11 cellular contexts compared by ENCODE assay signal in genomic region chr11:933002-933820, GRCh38. TPM values are rescaled to one million over a fixed set of nuclear protein-coding genes. Genes with fewer than 3 reads are reported as not detected.
DNase-seq lines count a peak whose midpoint lies in the region; ATAC-seq and TF ChIP-seq lines count a peak whose summit lies in the region.
"Had no signal": no experiment of that assay in that cellular context is flagged by ENCODE, and none has a peak within 500 bp of the region (broad histone marks: within the 10 kb centered on the region; RNA-seq: fewer than 3 reads in every experiment).

No MANE protein-coding gene starts in this region.

- peaks cover 20% of the 10 kb centered on the region for H3K4me1 ChIP-seq in GM23248 (ENCODE audit: insufficient read depth)
- H3K4me1 ChIP-seq in hepatocyte (ENCODE audit: insufficient read depth): peaks cover 32% of the 10 kb centered on the region
- H3K4me1 ChIP-seq in rectal smooth muscle tissue (ENCODE audit: control insufficient read depth, insufficient read depth, low read length): no peaks in the 10 kb centered on the region
- peaks cover 7% of the 10 kb centered on the region for H3K4me1 ChIP-seq in ovary (ENCODE audit: insufficient read depth)

- H3K27ac ChIP-seq in GM23248 (peak overlapping the region; percentile 10; the same call in 1 of the 2 replicates), hepatocyte (peak overlapping the region; percentile 14), rectal smooth muscle tissue (ENCODE audit: low read depth, low read length) (peak overlapping the region; percentile 43), ovary (no peak overlapping the region)
- H3K27ac ChIP-seq: cardiac muscle cell had no signal

- H3K9me2 ChIP-seq in GM23248 (ENCODE audit: insufficient read depth) (no peaks in the 10 kb centered on the region), hepatocyte (replicated peaks; ENCODE audit: insufficient read depth) (no peaks in the 10 kb centered on the region)

- no peak for TF ChIP-seq CTCF in hepatocyte (IDR thresholded peaks at IDR 0.05; ENCODE audit: poor library complexity)
- TF ChIP-seq CTCF in ovary (IDR thresholded peaks at IDR 0.05): no peak

- intact Hi-C loops in ovary (cut with DNase I): no loop called here

- 47 to 49% methylated on average over 20 of the region's 20 CpGs for WGBS in GM23248 (ENCODE audit: low coverage in 1 of 2, low lambda C conversion rate in 2 of 2, missing lambda C conversion rate in 2 of 2), 2 experiments
- WGBS in hepatocyte (ENCODE audit: low lambda C conversion rate, missing lambda C conversion rate): 79% methylated on average over 20 of the region's 20 CpGs
- WGBS in ovary, 3 donors: 51 to 57% (median 56%) methylated on average over 20 of the region's 20 CpGs

- H3F3A ChIP-seq in GM23248 (ENCODE audit: insufficient read depth): peaks cover 15% of the 10 kb centered on the region

- H2AFZ ChIP-seq in GM23248: no peak overlapping the region
- no peak overlapping the region for H2AFZ ChIP-seq in hepatocyte

- H3K4me3 ChIP-seq in GM23248 (no peak overlapping the region), hepatocyte (no peak overlapping the region), rectal smooth muscle tissue (ENCODE audit: low read length) (no peak overlapping the region), ovary (no peak overlapping the region)
- H3K4me3 ChIP-seq: cardiac muscle cell had no signal

- DNase-seq in GM23248 (peak; percentile 35), astrocyte of the hippocampus (ENCODE audit: low read depth, low spot score) (peak; percentile 56), hepatocyte (ENCODE audit: low spot score) (no peak), ovary (no peak), NOMO-1 (lab: John Stamatoyannopoulos, UW; ENCODE audit: unreplicated experiment in 2 of 2) (no peak), SIG-M5 (lab: John Stamatoyannopoulos, UW) (no peak)
- DNase-seq: KBM-7, NCI-H526 treated with DMSO at 0.1 percent for 48 hours had no signal

- TF ChIP-seq POLR2A in ovary (IDR thresholded peaks at IDR 0.05): no peak

- H3K36me3 ChIP-seq in GM23248 (ENCODE audit: low read depth) (no peaks in the 10 kb centered on the region), hepatocyte (replicated peaks; ENCODE audit: insufficient read depth, low read depth) (no peaks in the 10 kb centered on the region), rectal smooth muscle tissue (ENCODE audit: control insufficient read depth, insufficient read depth, low read length) (no peaks in the 10 kb centered on the region), ovary (no peaks in the 10 kb centered on the region)
- H3K36me3 ChIP-seq: cardiac muscle cell had no signal

- peaks cover 100% of the 10 kb centered on the region for H3K79me2 ChIP-seq in GM23248 (ENCODE audit: insufficient read depth)
- H3K79me2 ChIP-seq in hepatocyte: peaks cover 98% of the 10 kb centered on the region

- H3K4me2 ChIP-seq in GM23248 (ENCODE audit: unreplicated experiment) (no peak overlapping the region), hepatocyte (no peak overlapping the region)

- H3K9ac ChIP-seq in GM23248 (no peak overlapping the region), rectal smooth muscle tissue (ENCODE audit: low read length) (no peak overlapping the region)

- in situ Hi-C loops in GM23248 (cut with MboI): no loop called here

- no peaks in the 10 kb centered on the region for H3K9me3 ChIP-seq in GM23248 (ENCODE audit: low read depth)
- no peaks in the 10 kb centered on the region for H3K9me3 ChIP-seq in hepatocyte (ENCODE audit: low read depth)
- no peaks in the 10 kb centered on the region for H3K9me3 ChIP-seq in ovary

- peaks cover 12% of the 10 kb centered on the region for H4K20me1 ChIP-seq in GM23248 (ENCODE audit: insufficient read depth)
- peaks cover 76% of the 10 kb centered on the region for H4K20me1 ChIP-seq in hepatocyte (ENCODE audit: insufficient read depth, poor library complexity, severe bottlenecking)

- no peak for TF ChIP-seq EP300 in ovary (IDR thresholded peaks at IDR 0.05)

- no peak for ATAC-seq in GM21515 (IDR thresholded peaks at IDR 0.05; ENCODE audit: unreplicated experiment)

- H3K27me3 ChIP-seq in GM23248 (replicated peaks; ENCODE audit: insufficient read depth) (no peaks in the 10 kb centered on the region), hepatocyte (no peaks in the 10 kb centered on the region), rectal smooth muscle tissue (ENCODE audit: control insufficient read depth, insufficient read depth, low read length) (no peaks in the 10 kb centered on the region), ovary (no peaks in the 10 kb centered on the region)
- H3K27me3 ChIP-seq: cardiac muscle cell had no signal

RNA-seq across cellular contexts. Expression of gene AP2A2, which starts 7.5 kb away (rescaled TPM):
- 32.2 and 38.3 TPM in 2 replicates for total RNA-seq in GM23248 (2014; rRNA removed; shearing (Covaris generic))
- polyA plus RNA-seq in GM23248 (2016; fragmentation: Nextera tagmentation; extraction: Ambion mirVana) (27.5 and 31.1 TPM in 2 replicates), hepatocyte (49.7 and 56.2 TPM in 2 replicates), ovary (100 to 1,000 TPM in 1 of 2 donors, 10 to 100 TPM in 1; 31.1 to 151 TPM)
- total RNA-seq in hepatocyte (57.8 and 68.0 TPM in 2 replicates), ovary (10 to 100 TPM; 27.7 to 80.1 (median 54.0) TPM)

RNA-seq across cellular contexts. Expression of gene CHID1, which starts 22.6 kb away (rescaled TPM):
- 72.3 and 91.9 TPM in 2 replicates for total RNA-seq in GM23248 (2014; rRNA removed; shearing (Covaris generic))
- polyA plus RNA-seq in GM23248 (2016; fragmentation: Nextera tagmentation; extraction: Ambion mirVana): 202 and 215 TPM in 2 replicates
- 61.5 and 92.4 TPM in 2 replicates for total RNA-seq in hepatocyte
- 152 and 155 TPM in 2 replicates for polyA plus RNA-seq in hepatocyte
- 10 to 100 TPM; 62.2 to 90.7 (median 75.7) TPM for total RNA-seq in ovary
- 10 to 100 TPM; 41.0 to 68.1 TPM for polyA plus RNA-seq in ovary

Comparison
In these comparisons a context has a peak if more than half of its experiments do, and no peak if none do; other contexts are left out.
1. DNase-seq: peak in GM23248 (single experiment) and astrocyte of the hippocampus (single experiment); none in hepatocyte (single experiment), ovary (0 of 5), NOMO-1 (0 of 2) and SIG-M5 (single experiment).
2. H3K27ac ChIP-seq: peak in GM23248 (single experiment), hepatocyte (single experiment) and rectal smooth muscle tissue (single experiment); none in ovary (0 of 2).